In genomic region chr1:244730934-244731434, GRCh38 we compare ENCODE assay signal across 9 cellular contexts.
DNase-seq lines count a peak whose midpoint lies in the region; ATAC-seq and TF ChIP-seq lines count a peak whose summit lies in the region.
"Had no signal": no experiment of that assay in that cellular context is flagged by ENCODE, and none has a peak within 500 bp of the region (broad histone marks: within the 10 kb centered on the region; RNA-seq: fewer than 3 reads in every experiment).

No MANE protein-coding gene starts in this region.

- TF ChIP-seq EP300 in suprapubic skin (IDR thresholded peaks at IDR 0.05), result no peak

- H3K4me3 Mint-ChIP-seq in activated CD8-positive, alpha-beta memory T cell treated with anti-CD3 and anti-CD28 coated beads, Interleukin-2, amount 10 ng/mL, durations not matched to agents 7 days and 5 days, result peak overlapping the region; percentile 33

- 54 to 82% methylated on average over 18 to 25 of the region's 28 CpGs for WGBS in lower leg skin, 2 donors
- 56% methylated on average over 25 of the region's 28 CpGs for WGBS in suprapubic skin

- no peak for ATAC-seq in activated CD8-positive, alpha-beta memory T cell treated with anti-CD3 and anti-CD28 coated beads, Interleukin-2, amount 10 ng/mL, durations not matched to agents 7 days and 5 days

- H3K4me1 Mint-ChIP-seq in activated CD8-positive, alpha-beta memory T cell treated with anti-CD3 and anti-CD28 coated beads, Interleukin-2, amount 10 ng/mL, durations not matched to agents 7 days and 5 days, result peaks cover 13% of the 10 kb centered on the region

- TF ChIP-seq CTCF in astrocyte of the cerebellum (IDR thresholded peaks at IDR 0.05; ENCODE audit: low read depth, low read length, missing control alignments), result no peak
- no peak for TF ChIP-seq CTCF in lower leg skin (IDR thresholded peaks at IDR 0.05)
- TF ChIP-seq CTCF in suprapubic skin (IDR thresholded peaks at IDR 0.05), result no peak

- peaks cover 59% of the 10 kb centered on the region for H3K27me3 Mint-ChIP-seq in activated CD8-positive, alpha-beta memory T cell treated with anti-CD3 and anti-CD28 coated beads, Interleukin-2, amount 10 ng/mL, durations not matched to agents 7 days and 5 days

- no peaks in the 10 kb centered on the region for H3K27me3 ChIP-seq in suprapubic skin
- H3K27me3 ChIP-seq: BE2C had no signal

- in situ Hi-C loops in astrocyte of the cerebellum (cut with HindIII; ENCODE audit: low sequenced_read_pairs), result no loop called here

- no peak for DNase-seq in activated CD8-positive, alpha-beta memory T cell treated with anti-CD3 and anti-CD28 coated beads, Interleukin-2, amount 10 ng/mL, durations not matched to agents 7 days and 5 days
- no peak for DNase-seq in activated CD8-positive, alpha-beta memory T cell treated with anti-CD3 and anti-CD28 coated beads, Interleukin-2, amount 50 U/mL, for 48 hours
- DNase-seq in astrocyte of the cerebellum (ENCODE audit: low read depth) (no peak), lower leg skin (ENCODE audit: low spot score in 2 of 2) (no peak), suprapubic skin (ENCODE audit: low spot score in 2 of 2) (peak in 1 of 2 donors; percentile 71), AG08396 (ENCODE audit: low spot score) (no peak), NCI-H187 (lab: John Stamatoyannopoulos, UW) (no peak)
- no peak for DNase-seq in activated CD8-positive, alpha-beta memory T cell treated with anti-CD3 and anti-CD28 coated beads, Interleukin-2, amount 50 U/mL, for 4 hours
- DNase-seq: BE2C had no signal

- H3K9me3 Mint-ChIP-seq in activated CD8-positive, alpha-beta memory T cell treated with anti-CD3 and anti-CD28 coated beads, Interleukin-2, amount 10 ng/mL, durations not matched to agents 7 days and 5 days (ENCODE audit: low read depth), result no peaks in the 10 kb centered on the region

- TF ChIP-seq POLR2A in lower leg skin (IDR thresholded peaks at IDR 0.05) (no peak), suprapubic skin (IDR thresholded peaks at IDR 0.05) (no peak)

- intact Hi-C loops in lower leg skin (cut with DNase I; ENCODE audit: low total_unique reads), result no loop called here

- H3K27ac ChIP-seq in suprapubic skin, result no peak overlapping the region

- H3K9me3 ChIP-seq in suprapubic skin, result peaks cover 6% of the 10 kb centered on the region
- H3K9me3 ChIP-seq: BE2C had no signal

- H3K4me1 ChIP-seq in suprapubic skin, result peaks cover 17% of the 10 kb centered on the region
- H3K4me1 ChIP-seq: BE2C had no signal

- CTCF ChIA-PET in activated CD8-positive, alpha-beta memory T cell treated with anti-CD3 and anti-CD28 coated beads, Interleukin-2, amount 10 ng/mL, durations not matched to agents 7 days and 5 days (lab: Charles Lee), result no interaction called here

- H3K4me3 ChIP-seq in astrocyte of the cerebellum (ENCODE audit: low read depth, low read length) (peak overlapping the region; percentile 34), lower leg skin (ENCODE audit: low read depth, poor library complexity, severe bottlenecking) (peak overlapping the region; percentile 12), suprapubic skin (peak overlapping the region; percentile 64)

- H3K36me3 Mint-ChIP-seq in activated CD8-positive, alpha-beta memory T cell treated with anti-CD3 and anti-CD28 coated beads, Interleukin-2, amount 10 ng/mL, durations not matched to agents 7 days and 5 days, result peaks cover 6% of the 10 kb centered on the region

- H3K27ac Mint-ChIP-seq in activated CD8-positive, alpha-beta memory T cell treated with anti-CD3 and anti-CD28 coated beads, Interleukin-2, amount 10 ng/mL, durations not matched to agents 7 days and 5 days, result no peak overlapping the region

- no peaks in the 10 kb centered on the region for H3K36me3 ChIP-seq in suprapubic skin
- H3K36me3 ChIP-seq: BE2C had no signal

Comparison
In these comparisons a context has a peak if more than half of its experiments do, and no peak if none do; other contexts are left out.
1. H3K4me3 ChIP-seq: peak in every context shown above with its lines; median percentile 64 in suprapubic skin; 34 in astrocyte of the cerebellum; 12 in lower leg skin.